ENCODE assay signal across 19 cellular contexts in the genomic region with DNA sequence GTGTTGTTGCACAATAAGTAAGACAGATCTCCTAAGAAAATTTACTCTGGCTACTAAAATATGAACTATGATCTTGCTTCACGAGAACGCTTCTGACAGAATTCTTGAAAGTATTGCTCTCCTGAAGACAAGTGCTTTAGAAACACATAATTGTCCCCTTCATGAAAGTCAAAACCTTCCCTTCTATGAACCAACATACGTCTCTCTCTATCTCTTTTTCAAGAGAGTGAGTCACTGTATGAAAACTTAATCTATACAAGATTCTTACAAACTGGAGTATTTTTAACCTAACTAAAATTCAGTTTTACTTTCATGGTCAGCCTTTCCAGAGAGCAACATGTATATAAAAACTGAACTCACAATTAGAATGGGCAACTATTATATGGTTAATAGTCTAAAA.
"Had no signal": no experiment of that assay in that cellular context is flagged by ENCODE, and none has a peak within 500 bp of the region (broad histone marks: within the 10 kb centered on the region; RNA-seq: fewer than 3 reads in every experiment).

No MANE protein-coding gene starts in this region.

- H3K36me3 ChIP-seq: colonic mucosa, esophagus muscularis mucosa, gastrocnemius medialis, heart right ventricle, left lung, lower lobe of right lung had no signal

- H3K4me3 ChIP-seq: colonic mucosa, esophagus muscularis mucosa, gastrocnemius medialis, heart right ventricle, left lung, lower lobe of right lung had no signal

- H3K9me3 ChIP-seq: colonic mucosa, gastrocnemius medialis, lower lobe of right lung had no signal

- H3K27me3 ChIP-seq: colonic mucosa, esophagus muscularis mucosa, gastrocnemius medialis, heart right ventricle, left lung had no signal

- DNase-seq: colonic mucosa; cortex of kidney; effector CD4-positive, alpha-beta T cell; effector memory CD4-positive, alpha-beta T cell; foreskin fibroblast; foreskin melanocyte; gastrocnemius medialis; glutamatergic neuron; head of caudate nucleus; heart right ventricle; hippocampal formation; left cardiac atrium; left lung; left ventricle myocardium superior; lower lobe of right lung; mesenchymal stem cell; naive thymus-derived CD4-positive, alpha-beta T cell; natural killer cell had no signal

- H3K27ac ChIP-seq: colonic mucosa, esophagus muscularis mucosa, gastrocnemius medialis, heart right ventricle, left lung, lower lobe of right lung had no signal

- H3K4me1 ChIP-seq: colonic mucosa, esophagus muscularis mucosa, gastrocnemius medialis, heart right ventricle, left lung, lower lobe of right lung had no signal

- ATAC-seq: gastrocnemius medialis; heart right ventricle; left cardiac atrium; left lung; left ventricle myocardium superior; lower lobe of right lung; naive thymus-derived CD4-positive, alpha-beta T cell; natural killer cell had no signal
